14 cellular contexts compared by ENCODE assay signal in genomic region chr17:57570740-57571344, GRCh38.
DNase-seq lines count a peak whose midpoint lies in the region; ATAC-seq, FAIRE-seq and TF ChIP-seq lines count a peak whose summit lies in the region.
"Had no signal": no experiment of that assay in that cellular context is flagged by ENCODE, and none has a peak within 500 bp of the region (broad histone marks: within the 10 kb centered on the region; RNA-seq: fewer than 3 reads in every experiment).

No MANE protein-coding gene starts in this region.

- H3K79me2 ChIP-seq in GM23248 (ENCODE audit: insufficient read depth), result no peaks in the 10 kb centered on the region

- in situ Hi-C loops in GM23248 (cut with MboI), result no loop called here

- no peak overlapping the region for H3K4me3 ChIP-seq in GM23248
- H3K4me3 ChIP-seq: adrenal gland, SJSA1 had no signal

- H3K4me1 ChIP-seq in GM23248 (ENCODE audit: insufficient read depth), result no peaks in the 10 kb centered on the region

- H3K36me3 ChIP-seq in GM23248 (ENCODE audit: low read depth), result no peaks in the 10 kb centered on the region
- H3K36me3 ChIP-seq: adrenal gland, SJSA1 had no signal

- H4K20me1 ChIP-seq in GM23248 (ENCODE audit: insufficient read depth), result no peaks in the 10 kb centered on the region

- no peaks in the 10 kb centered on the region for H3K9me2 ChIP-seq in GM23248 (ENCODE audit: insufficient read depth)

- no peaks in the 10 kb centered on the region for H3K9me3 Mint-ChIP-seq in activated T-helper 17 cell treated with anti-CD3 and anti-CD28 coated beads, Interleukin-2, amount 50 U/mL, for 72 hours
- H3K9me3 Mint-ChIP-seq: HFFc6 had no signal

- no peak overlapping the region for H3K4me3 Mint-ChIP-seq in activated T-helper 17 cell treated with anti-CD3 and anti-CD28 coated beads, Interleukin-2, amount 50 U/mL, for 72 hours
- H3K4me3 Mint-ChIP-seq: HFFc6 had no signal

- no peak overlapping the region for H3K9ac ChIP-seq in GM23248
- H3K9ac ChIP-seq: parathyroid adenoma had no signal

- no peaks in the 10 kb centered on the region for H3K36me3 Mint-ChIP-seq in activated T-helper 17 cell treated with anti-CD3 and anti-CD28 coated beads, Interleukin-2, amount 50 U/mL, for 72 hours (ENCODE audit: low read depth)

- no peaks in the 10 kb centered on the region for H3K27me3 Mint-ChIP-seq in activated T-helper 17 cell treated with anti-CD3 and anti-CD28 coated beads, Interleukin-2, amount 50 U/mL, for 72 hours

- H2AFZ ChIP-seq in GM23248, result no peak overlapping the region
- H2AFZ ChIP-seq: parathyroid adenoma had no signal

- 47 to 54% methylated on average over 9 of the region's 9 CpGs for WGBS in GM23248 (ENCODE audit: low coverage in 1 of 2, low lambda C conversion rate in 2 of 2, missing lambda C conversion rate in 2 of 2), 2 experiments

- H3K4me2 ChIP-seq in GM23248 (ENCODE audit: unreplicated experiment), result no peak overlapping the region

- no peak for TF ChIP-seq POLR2A in H54 (IDR thresholded peaks at IDR 0.05; ENCODE audit: low read depth, low read length)

- FAIRE-seq in H54 (lab: Jason Lieb, UNC), result no peak

- no peaks in the 10 kb centered on the region for H3F3A ChIP-seq in GM23248 (ENCODE audit: insufficient read depth)

- no peak for ATAC-seq in activated T-helper 17 cell treated with anti-CD3 and anti-CD28 coated beads, Interleukin-2, amount 50 U/mL, for 72 hours (replicated peaks)

- H3K27ac Mint-ChIP-seq in activated T-helper 17 cell treated with anti-CD3 and anti-CD28 coated beads, Interleukin-2, amount 50 U/mL, for 72 hours, result peak overlapping the region; percentile 64
- H3K27ac Mint-ChIP-seq: HFFc6 had no signal

- no peaks in the 10 kb centered on the region for H3K27me3 ChIP-seq in GM23248 (replicated peaks; ENCODE audit: insufficient read depth)
- H3K27me3 ChIP-seq: adrenal gland, SJSA1 had no signal

- DNase-seq in Ammon's horn (ENCODE audit: low spot score) (peak; percentile 65), NCI-H1105 treated with DMSO at 0.1 percent for 48 hours (lab: John Stamatoyannopoulos, UW) (peak; percentile 95), hippocampal formation (lab: John Stamatoyannopoulos, UW) (peak; percentile 29 to 62), AG08395 (ENCODE audit: low spot score) (no peak), GM23248 (no peak), cortex of kidney (lab: John Stamatoyannopoulos, UW) (no peak), H54 (ENCODE audit: insufficient read length, low spot score) (no peak)
- DNase-seq: AML-193, HFFc6, IMR-90 had no signal

- no peaks in the 10 kb centered on the region for H3K9me3 ChIP-seq in GM23248 (ENCODE audit: low read depth)
- H3K9me3 ChIP-seq: adrenal gland, SJSA1 had no signal

- no peak overlapping the region for H3K27ac ChIP-seq in GM23248
- H3K27ac ChIP-seq: parathyroid adenoma had no signal

- H3K4me1 Mint-ChIP-seq in activated T-helper 17 cell treated with anti-CD3 and anti-CD28 coated beads, Interleukin-2, amount 50 U/mL, for 72 hours, result no peaks in the 10 kb centered on the region

Comparison
In these comparisons a context has a peak if more than half of its experiments do, and no peak if none do; other contexts are left out.
1. DNase-seq: peak in Ammon's horn (single experiment), NCI-H1105 treated with DMSO at 0.1 percent for 48 hours (single experiment) and hippocampal formation (2 of 2); none in AG08395 (single experiment), GM23248 (single experiment), cortex of kidney (single experiment) and H54 (single experiment).